In the genomic region with DNA sequence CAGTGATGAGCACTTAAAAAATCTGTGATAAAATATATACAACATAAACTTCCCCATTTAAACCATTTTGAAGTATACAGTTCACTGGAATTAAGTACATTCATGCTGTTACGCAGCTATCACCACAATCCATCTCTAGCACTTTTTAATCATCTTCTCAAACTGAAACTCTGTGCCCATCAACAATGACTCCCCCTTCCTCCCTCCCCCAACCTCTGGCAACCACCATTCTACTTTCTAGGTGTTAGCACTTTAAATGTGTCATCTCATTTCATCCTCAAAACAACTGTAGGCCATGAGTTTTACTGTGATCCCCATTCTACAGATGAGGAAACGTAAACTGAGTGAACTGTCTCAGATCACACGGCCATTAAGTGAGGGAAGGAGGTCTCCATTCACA, we compare ENCODE assay signal across 18 cellular contexts. TPM values are rescaled to one million over a fixed set of nuclear protein-coding genes. Genes with fewer than 3 reads are reported as not detected.
DNase-seq lines count a peak whose midpoint lies in the region; ATAC-seq and TF ChIP-seq lines count a peak whose summit lies in the region.
"Had no signal": no experiment of that assay in that cellular context is flagged by ENCODE, and none has a peak within 500 bp of the region (broad histone marks: within the 10 kb centered on the region; RNA-seq: fewer than 3 reads in every experiment).

No MANE protein-coding gene starts in this region.

- no peaks in the 10 kb centered on the region for H3K36me3 Mint-ChIP-seq in activated T-cell treated with anti-CD3 and anti-CD28 coated beads, Interleukin-2, amount 50 U/mL, for 24 hours (ENCODE audit: low read depth)
- H3K36me3 Mint-ChIP-seq in T-helper 2 cell treated with Interferon-gamma antibody and Interleukin-4, amounts not matched to agents 5 μg/mL and 100 μg/mL, for 36 hours (ENCODE audit: low read depth): no peaks in the 10 kb centered on the region
- H3K36me3 Mint-ChIP-seq in activated CD4-positive, alpha-beta memory T cell treated with anti-CD3 and anti-CD28 coated beads for 36 hours: no peaks in the 10 kb centered on the region
- H3K36me3 Mint-ChIP-seq: CD4-positive, alpha-beta memory T cell had no signal

- no peaks in the 10 kb centered on the region for H3K9me3 Mint-ChIP-seq in activated T-cell treated with anti-CD3 and anti-CD28 coated beads, Interleukin-2, amount 50 U/mL, for 24 hours
- H3K9me3 Mint-ChIP-seq in T-helper 2 cell treated with Interferon-gamma antibody and Interleukin-4, amounts not matched to agents 5 μg/mL and 100 μg/mL, for 36 hours: peaks cover 4% of the 10 kb centered on the region
- no peaks in the 10 kb centered on the region for H3K9me3 Mint-ChIP-seq in activated CD4-positive, alpha-beta memory T cell treated with anti-CD3 and anti-CD28 coated beads for 36 hours
- H3K9me3 Mint-ChIP-seq: H9 had no signal

- no peak overlapping the region for H3K27ac ChIP-seq in left ventricle myocardium inferior (replicated peaks)

- H3K4me3 Mint-ChIP-seq in activated T-cell treated with anti-CD3 and anti-CD28 coated beads, Interleukin-2, amount 50 U/mL, for 24 hours: no peak overlapping the region
- H3K4me3 Mint-ChIP-seq in T-helper 2 cell treated with Interferon-gamma antibody and Interleukin-4, amounts not matched to agents 5 μg/mL and 100 μg/mL, for 36 hours: peak overlapping the region; percentile 40
- H3K4me3 Mint-ChIP-seq in activated CD4-positive, alpha-beta memory T cell treated with anti-CD3 and anti-CD28 coated beads for 36 hours: no peak overlapping the region
- H3K4me3 Mint-ChIP-seq: B cell; CD4-positive, alpha-beta memory T cell; H9 had no signal

- no peaks in the 10 kb centered on the region for H3K9me3 ChIP-seq in left ventricle myocardium inferior (replicated peaks)

- intact Hi-C loops in activated CD4-positive, alpha-beta memory T cell treated with anti-CD3 and anti-CD28 coated beads for 36 hours (cut with micrococcal nuclease): loop anchor here (1.0 to 10.0 kb wide), 5 partner anchors 11 to 389 kb away; partner anchors contain the start of gene MYO1D
- intact Hi-C loops in left ventricle myocardium inferior (cut with micrococcal nuclease): loop anchor here (10.0 kb wide), 1 partner anchor 129 kb away; no protein-coding TSS in a partner anchor

- H3K27me3 Mint-ChIP-seq in activated T-cell treated with anti-CD3 and anti-CD28 coated beads, Interleukin-2, amount 50 U/mL, for 24 hours: peaks cover 6% of the 10 kb centered on the region
- no peaks in the 10 kb centered on the region for H3K27me3 Mint-ChIP-seq in T-helper 2 cell treated with Interferon-gamma antibody and Interleukin-4, amounts not matched to agents 5 μg/mL and 100 μg/mL, for 36 hours (ENCODE audit: low read depth)
- H3K27me3 Mint-ChIP-seq in activated CD4-positive, alpha-beta memory T cell treated with anti-CD3 and anti-CD28 coated beads for 36 hours: peaks cover 9% of the 10 kb centered on the region
- H3K27me3 Mint-ChIP-seq: CD4-positive, alpha-beta memory T cell had no signal

- H3K27me3 ChIP-seq in left ventricle myocardium inferior (ENCODE audit: low read depth): peaks cover 7% of the 10 kb centered on the region

- peaks cover 25% of the 10 kb centered on the region for H3K4me1 Mint-ChIP-seq in activated T-cell treated with anti-CD3 and anti-CD28 coated beads, Interleukin-2, amount 50 U/mL, for 24 hours (ENCODE audit: low read depth)
- peaks cover 56% of the 10 kb centered on the region for H3K4me1 Mint-ChIP-seq in T-helper 2 cell treated with Interferon-gamma antibody and Interleukin-4, amounts not matched to agents 5 μg/mL and 100 μg/mL, for 36 hours (ENCODE audit: low read depth)
- H3K4me1 Mint-ChIP-seq in activated CD4-positive, alpha-beta memory T cell treated with anti-CD3 and anti-CD28 coated beads for 36 hours (ENCODE audit: low read depth): peaks cover 41% of the 10 kb centered on the region

- CTCF ChIA-PET in activated CD4-positive, alpha-beta memory T cell treated with anti-CD3 and anti-CD28 coated beads for 36 hours (lab: Charles Lee): interaction anchor here (0.6 to 3.8 kb wide), 7 partner anchors 9 to 131 kb away, joined by 3 to 43 read pairs (median 9); partner anchors contain the start of genes MYO1D and TMEM98

- POLR2A ChIA-PET in activated CD4-positive, alpha-beta memory T cell treated with anti-CD3 and anti-CD28 coated beads for 36 hours (lab: Charles Lee): interaction anchor here (1.1 to 2.0 kb wide), 2 partner anchors 10 to 36 kb away, joined by 3 to 10 read pairs; partner anchors contain the start of gene MYO1D

- no peak overlapping the region for H3K27ac Mint-ChIP-seq in activated T-cell treated with anti-CD3 and anti-CD28 coated beads, Interleukin-2, amount 50 U/mL, for 24 hours
- peak overlapping the region; percentile 82 for H3K27ac Mint-ChIP-seq in T-helper 2 cell treated with Interferon-gamma antibody and Interleukin-4, amounts not matched to agents 5 μg/mL and 100 μg/mL, for 36 hours
- H3K27ac Mint-ChIP-seq in activated CD4-positive, alpha-beta memory T cell treated with anti-CD3 and anti-CD28 coated beads for 36 hours: peak overlapping the region; percentile 81
- H3K27ac Mint-ChIP-seq: B cell; CD4-positive, alpha-beta memory T cell; H9 had no signal

- no peaks in the 10 kb centered on the region for H3K36me3 ChIP-seq in left ventricle myocardium inferior

- peaks cover 2% of the 10 kb centered on the region for H3K4me1 ChIP-seq in left ventricle myocardium inferior

- no peak for TF ChIP-seq CTCF in left ventricle myocardium inferior (IDR thresholded peaks at IDR 0.05; ENCODE audit: borderline replicate concordance)

- ATAC-seq in GM21526 (IDR thresholded peaks at IDR 0.05; ENCODE audit: low FRiP score, unreplicated experiment): no peak
- ATAC-seq: GM12878 had no signal

- H3K4me3 ChIP-seq in left ventricle myocardium inferior: no peak overlapping the region
- H3K4me3 ChIP-seq: GM12878 had no signal

- DNase-seq in activated T-cell treated with anti-CD3 and anti-CD28 coated beads for 48 hours (ENCODE audit: low read depth) (peak; percentile 37), left ventricle myocardium inferior (no peak)
- no peak for DNase-seq in activated T-cell treated with anti-CD3 and anti-CD28 coated beads, Interleukin-2, amount 50 U/mL, for 24 hours
- peak; percentile 77 for DNase-seq in T-helper 2 cell treated with Interferon-gamma antibody and Interleukin-4, amounts not matched to agents 5 μg/mL and 100 μg/mL, for 36 hours (ENCODE audit: low spot score)
- peak; percentile 78 for DNase-seq in activated CD4-positive, alpha-beta memory T cell treated with anti-CD3 and anti-CD28 coated beads for 36 hours
- peak; percentile 37 for DNase-seq in stimulated activated CD4-positive, alpha-beta T cell treated with anti-CD3 and anti-CD28 coated beads, Interleukin-4, amount 100 ng/mL, for 24 hours
- DNase-seq: CD4-positive, alpha-beta memory T cell; DMS79; H9; KG1; NCI-H1092 treated with DMSO at 0.1 percent for 48 hours; NCI-H1694; NCI-H345; NCI-H526 treated with DMSO at 0.1 percent for 48 hours had no signal

RNA-seq across cellular contexts. Expression of gene TMEM98, which starts 13.8 kb away (rescaled TPM):
- total RNA-seq in activated CD4-positive, alpha-beta memory T cell treated with anti-CD3 and anti-CD28 coated beads for 36 hours: 1 to 10 TPM; 1.1 to 2.2 TPM
- 10.1 TPM for total RNA-seq in left ventricle myocardium inferior
- total RNA-seq: B cell; CD4-positive, alpha-beta memory T cell; OCI-LY7 had no signal

RNA-seq across cellular contexts. Expression of gene MYO1D, which starts 37.3 kb away (rescaled TPM):
- 10 to 100 TPM; 13.5 to 18.9 TPM for total RNA-seq in activated CD4-positive, alpha-beta memory T cell treated with anti-CD3 and anti-CD28 coated beads for 36 hours
- total RNA-seq in left ventricle myocardium inferior: 5.5 TPM

Comparison
In these comparisons a context has a peak if more than half of its experiments do, and no peak if none do; other contexts are left out.
1. DNase-seq: peak in activated T-cell treated with anti-CD3 and anti-CD28 coated beads for 48 hours (single experiment), T-helper 2 cell treated with Interferon-gamma antibody and Interleukin-4, amounts not matched to agents 5 μg/mL and 100 μg/mL, for 36 hours (single experiment), activated CD4-positive, alpha-beta memory T cell treated with anti-CD3 and anti-CD28 coated beads for 36 hours (single experiment) and stimulated activated CD4-positive, alpha-beta T cell treated with anti-CD3 and anti-CD28 coated beads, Interleukin-4, amount 100 ng/mL, for 24 hours (single experiment); none in activated T-cell treated with anti-CD3 and anti-CD28 coated beads, Interleukin-2, amount 50 U/mL, for 24 hours (single experiment) and left ventricle myocardium inferior (single experiment).